In genomic region chr11:73404048-73404447, GRCh38 we compare ENCODE assay signal across 8 cellular contexts. TPM values are rescaled to one million over a fixed set of nuclear protein-coding genes. Genes with fewer than 3 reads are reported as not detected.
DNase-seq lines count a peak whose midpoint lies in the region; ATAC-seq and TF ChIP-seq lines count a peak whose summit lies in the region.

No MANE protein-coding gene starts in this region.

- H3K4me1 Mint-ChIP-seq in naive thymus-derived CD4-positive, alpha-beta T cell = peaks cover 0 to 9% (median 0%) of the 10 kb centered on the region in 7 donors
- no peaks in the 10 kb centered on the region for H3K4me1 Mint-ChIP-seq in activated T-cell treated with anti-CD3 and anti-CD28 coated beads, Interleukin-2, amount 50 U/mL, for 72 hours (ENCODE audit: low read depth)

- POLR2A ChIA-PET in A673 (lab: Charles Lee; ENCODE audit: low non-redundant PET) = no interaction called here
- POLR2A ChIA-PET in Panc1 (lab: Charles Lee) = no interaction called here
- POLR2A ChIA-PET in naive thymus-derived CD4-positive, alpha-beta T cell (lab: Charles Lee) = interaction anchor here (1.0 kb wide), 1 partner anchor 42 kb away, joined by 3 read pairs; no protein-coding TSS in a partner anchor

- in situ Hi-C loops in Panc1 (cut with HindIII; ENCODE audit: low pct_unique_long_range_greater_than_20kb, low sequenced_read_pairs) = no loop called here

- no peaks in the 10 kb centered on the region for H3K9me3 Mint-ChIP-seq in naive thymus-derived CD4-positive, alpha-beta T cell
- H3K9me3 Mint-ChIP-seq in activated T-cell treated with anti-CD3 and anti-CD28 coated beads, Interleukin-2, amount 50 U/mL, for 72 hours = no peaks in the 10 kb centered on the region

- H3K4me1 ChIP-seq in A673 (ENCODE audit: insufficient read depth, low read length, poor library complexity, severe bottlenecking) (no peaks in the 10 kb centered on the region), Panc1 (ENCODE audit: control insufficient read depth, insufficient read depth, low read length) (no peaks in the 10 kb centered on the region)
- H3K4me1 ChIP-seq in naive thymus-derived CD4-positive, alpha-beta T cell (ENCODE audit: control insufficient read depth in 2 of 2, insufficient read depth in 2 of 2, low read length in 2 of 2) = no peaks in the 10 kb centered on the region

- H3K4me3 ChIP-seq in A673 (ENCODE audit: low read depth, low read length, poor library complexity, severe bottlenecking) (no peak overlapping the region), Panc1 (ENCODE audit: low read depth in 2 of 2, low read length in 2 of 2) (no peak overlapping the region)
- H3K4me3 ChIP-seq in naive thymus-derived CD4-positive, alpha-beta T cell (ENCODE audit: low read length) = no peak overlapping the region

- TF ChIP-seq CTCF in A673 (conservative IDR thresholded peaks at IDR 0.05; ENCODE audit: low read depth, low read length) = peak; percentile 76
- TF ChIP-seq CTCF in GM12872 (IDR thresholded peaks at IDR 0.05; ENCODE audit: insufficient read depth, low read depth, low read length) = 0 out of 3 replicates have a peak, but pooled peaks have one; percentile 26
- peak; percentile 77 for TF ChIP-seq CTCF in Panc1 (IDR thresholded peaks at IDR 0.05)

- H3K4me3 Mint-ChIP-seq in naive thymus-derived CD4-positive, alpha-beta T cell = no peak overlapping the region
- no peak overlapping the region for H3K4me3 Mint-ChIP-seq in activated T-cell treated with anti-CD3 and anti-CD28 coated beads, Interleukin-2, amount 50 U/mL, for 72 hours

- no peak for TF ChIP-seq POLR2A in erythroblast (IDR thresholded peaks at IDR 0.05; ENCODE audit: low read length)

- H3K27ac ChIP-seq in A673 (ENCODE audit: low read depth, low read length, poor library complexity, severe bottlenecking) (no peak overlapping the region), Panc1 (ENCODE audit: low read length) (no peak overlapping the region)
- H3K27ac ChIP-seq in naive thymus-derived CD4-positive, alpha-beta T cell (ENCODE audit: low read depth, low read length) = no peak overlapping the region

- peak; percentile 81 for DNase-seq in A673 (ENCODE audit: low spot score)
- DNase-seq in Panc1 (ENCODE audit: low read depth, low spot score) = no peak
- peak; percentile 22 to 30 for DNase-seq in erythroblast (lab: John Stamatoyannopoulos, UW)
- no peak for DNase-seq in naive thymus-derived CD4-positive, alpha-beta T cell
- no peak for DNase-seq in NCI-H1436 treated with DMSO at 0.1 percent for 48 hours (lab: John Stamatoyannopoulos, UW)
- DNase-seq in activated CD4-positive, CD25-positive, alpha-beta regulatory T cell treated with anti-CD3 and anti-CD28 coated beads, Interleukin-2, amount 50 U/mL, for 72 hours = no peak
- no peak for DNase-seq in activated T-cell treated with anti-CD3 and anti-CD28 coated beads, Interleukin-2, amount 50 U/mL, for 72 hours

- no TSS peak for BruUV-seq in A673 (replicated peaks; lab: Mats Ljungman, UMichigan)
- BruUV-seq in Panc1 (replicated peaks; lab: Mats Ljungman, UMichigan) = no TSS peak

- no peaks in the 10 kb centered on the region for H3K9me3 ChIP-seq in A673 (ENCODE audit: low read depth, low read length, poor library complexity, severe bottlenecking)
- H3K9me3 ChIP-seq in Panc1 (ENCODE audit: control insufficient read depth, insufficient read depth, low read depth, low read length) = no peaks in the 10 kb centered on the region
- H3K9me3 ChIP-seq in naive thymus-derived CD4-positive, alpha-beta T cell (ENCODE audit: control insufficient read depth in 2 of 3, low read length in 3 of 3) = no peaks in the 10 kb centered on the region

- H3K36me3 Mint-ChIP-seq in naive thymus-derived CD4-positive, alpha-beta T cell = peaks cover 3 to 10% (median 4%) of the 10 kb centered on the region in 5 donors
- peaks cover 3 to 6% of the 10 kb centered on the region in 2 donors for H3K36me3 Mint-ChIP-seq in activated T-cell treated with anti-CD3 and anti-CD28 coated beads, Interleukin-2, amount 50 U/mL, for 72 hours (ENCODE audit: insufficient read depth in 2 of 2)

- peak overlapping the region in 2 of 9 donors; percentile 42 to 54 for H3K27ac Mint-ChIP-seq in naive thymus-derived CD4-positive, alpha-beta T cell
- H3K27ac Mint-ChIP-seq in activated T-cell treated with anti-CD3 and anti-CD28 coated beads, Interleukin-2, amount 50 U/mL, for 72 hours = no peak overlapping the region

- CTCF ChIA-PET in A673 (lab: Charles Lee) = no interaction called here
- CTCF ChIA-PET in Panc1 (lab: Charles Lee) = interaction anchor here (1.8 kb wide), 2 partner anchors 53 to 258 kb away, joined by 4 to 5 read pairs; no protein-coding TSS in a partner anchor
- CTCF ChIA-PET in naive thymus-derived CD4-positive, alpha-beta T cell (lab: Charles Lee) = interaction anchor here (1.8 to 16.0 kb wide), 2 partner anchors 52 to 256 kb away, joined by 13 to 205 read pairs; no protein-coding TSS in a partner anchor

- H3K27me3 ChIP-seq in A673 (replicated peaks; ENCODE audit: insufficient read depth, low read depth, low read length, poor library complexity) (no peaks in the 10 kb centered on the region), Panc1 (ENCODE audit: control insufficient read depth, insufficient read depth, low read length) (no peaks in the 10 kb centered on the region)
- H3K27me3 ChIP-seq in naive thymus-derived CD4-positive, alpha-beta T cell (ENCODE audit: control insufficient read depth in 2 of 2, insufficient read depth in 2 of 2, low read length in 2 of 2) = no peaks in the 10 kb centered on the region

- H3K27me3 Mint-ChIP-seq in naive thymus-derived CD4-positive, alpha-beta T cell = no peaks in the 10 kb centered on the region
- H3K27me3 Mint-ChIP-seq in activated T-cell treated with anti-CD3 and anti-CD28 coated beads, Interleukin-2, amount 50 U/mL, for 72 hours (ENCODE audit: low read depth) = no peaks in the 10 kb centered on the region

- intact Hi-C loops in A673 (cut with micrococcal nuclease; ENCODE audit: unreplicated experiment) (loop anchor here (2.0 to 5.0 kb wide), 2 partner anchors 257 to 528 kb away; no protein-coding TSS in a partner anchor), Panc1 (cut with micrococcal nuclease; ENCODE audit: unreplicated experiment) (loop anchor here (5.0 kb wide), 1 partner anchor 258 kb away; no protein-coding TSS in a partner anchor)
- intact Hi-C loops in naive thymus-derived CD4-positive, alpha-beta T cell (cut with micrococcal nuclease) = no loop called here

- ATAC-seq in Panc1 = peak; percentile 72
- peak; percentile 50 for ATAC-seq in naive thymus-derived CD4-positive, alpha-beta T cell
- no peak for ATAC-seq in activated T-cell treated with anti-CD3 and anti-CD28 coated beads, Interleukin-2, amount 50 U/mL, for 72 hours (replicated peaks in 1 of 2)

- H3K36me3 ChIP-seq in A673 (ENCODE audit: insufficient read depth, low read length, poor library complexity, severe bottlenecking) = peaks cover under 1% of the 10 kb centered on the region
- H3K36me3 ChIP-seq in Panc1 (ENCODE audit: control insufficient read depth, insufficient read depth, low read length) = no peaks in the 10 kb centered on the region; the same call in 1 of the 2 replicates
- peaks cover 0 to 41% (median 0%) of the 10 kb centered on the region in 3 experiments for H3K36me3 ChIP-seq in naive thymus-derived CD4-positive, alpha-beta T cell (ENCODE audit: control insufficient read depth in 2 of 3, insufficient read depth in 3 of 3, low read length in 3 of 3)

RNA-seq across cellular contexts. Expression of gene RELT, which starts 27.8 kb away (rescaled TPM):
- total RNA-seq in A673 (2021) (16.2 and 20.9 TPM in 2 replicates), Panc1 (2021; ENCODE audit: unreplicated experiment) (11.3 TPM)
- 5.9 TPM for polyA plus RNA-seq in Panc1 (2012; ENCODE audit: insufficient read length)
- 100 to 1,000 TPM in 2 of 5 experiments, 10 to 100 TPM in 3; 11.9 to 275 (median 28.4) TPM for total RNA-seq in naive thymus-derived CD4-positive, alpha-beta T cell
- 1 to 10 TPM; 2.0 to 6.4 TPM for polyA plus RNA-seq in naive thymus-derived CD4-positive, alpha-beta T cell
- 10 to 100 TPM; 17.3 to 19.6 TPM for total RNA-seq in activated T-cell treated with anti-CD3 and anti-CD28 coated beads, Interleukin-2, amount 50 U/mL, for 72 hours

Comparison
In these comparisons a context has a peak if more than half of its experiments do, and no peak if none do; other contexts are left out.
1. DNase-seq: peak in A673 (single experiment) and erythroblast (2 of 2); none in Panc1 (single experiment), naive thymus-derived CD4-positive, alpha-beta T cell (0 of 9), NCI-H1436 treated with DMSO at 0.1 percent for 48 hours (single experiment), activated CD4-positive, CD25-positive, alpha-beta regulatory T cell treated with anti-CD3 and anti-CD28 coated beads, Interleukin-2, amount 50 U/mL, for 72 hours (single experiment) and activated T-cell treated with anti-CD3 and anti-CD28 coated beads, Interleukin-2, amount 50 U/mL, for 72 hours (0 of 2).
2. CTCF ChIP-seq: peak in every context shown above with its lines; median percentile 77 in Panc1; 76 in A673; 26 in GM12872.
3. ATAC-seq: peak in Panc1 (single experiment) and naive thymus-derived CD4-positive, alpha-beta T cell (single experiment); none in activated T-cell treated with anti-CD3 and anti-CD28 coated beads, Interleukin-2, amount 50 U/mL, for 72 hours (0 of 2).
4. intact Hi-C loops: an anchor here in A673 (2.0 to 5.0 kb wide) and Panc1 (5.0 kb wide); none called in naive thymus-derived CD4-positive, alpha-beta T cell.